8 cellular contexts compared by ENCODE assay signal in the genomic region with DNA sequence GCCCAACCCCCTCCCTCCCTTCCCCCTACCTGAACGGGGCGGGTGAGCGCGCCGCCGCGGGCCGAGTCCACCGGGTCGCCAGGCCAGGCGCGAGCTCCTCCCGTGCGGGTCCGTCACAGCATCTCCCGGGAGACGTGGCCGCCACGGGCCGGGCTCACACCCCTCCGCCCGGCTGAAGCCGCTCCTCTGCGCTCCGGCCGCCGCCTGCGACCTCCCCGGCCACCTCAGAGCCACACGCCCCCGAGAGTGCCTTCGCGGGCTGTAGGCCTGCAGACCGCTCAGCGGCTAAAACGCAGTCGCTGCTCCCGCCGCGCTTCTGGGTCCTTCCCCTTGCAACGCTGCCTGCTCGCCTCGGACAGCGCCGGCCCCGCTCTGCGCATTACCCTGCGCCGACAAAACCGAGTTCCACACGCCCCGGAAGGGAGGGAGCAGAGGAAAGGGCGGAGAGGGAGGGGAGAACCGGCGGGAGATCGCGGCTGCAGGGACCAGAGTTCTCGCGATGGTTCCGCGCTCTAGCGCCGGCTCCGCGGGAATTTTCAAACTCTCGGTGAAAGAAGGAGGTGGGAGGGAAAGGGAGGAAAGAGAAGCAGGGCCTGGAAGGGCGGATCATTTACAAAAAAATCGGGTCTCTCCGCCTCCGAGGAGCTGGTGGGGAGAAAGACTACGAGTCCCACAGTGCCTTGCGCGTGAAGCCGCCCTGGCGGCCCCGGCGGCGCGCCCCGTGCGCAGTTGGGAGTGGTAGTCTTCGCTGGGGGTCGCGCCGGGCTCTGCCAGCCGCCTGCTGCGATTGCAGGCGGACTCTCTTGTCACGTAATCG. TPM values are rescaled to one million over a fixed set of nuclear protein-coding genes. Genes with fewer than 3 reads are reported as not detected.
DNase-seq lines count a peak whose midpoint lies in the region; ATAC-seq, FAIRE-seq and TF ChIP-seq lines count a peak whose summit lies in the region.

A gene with protein sequence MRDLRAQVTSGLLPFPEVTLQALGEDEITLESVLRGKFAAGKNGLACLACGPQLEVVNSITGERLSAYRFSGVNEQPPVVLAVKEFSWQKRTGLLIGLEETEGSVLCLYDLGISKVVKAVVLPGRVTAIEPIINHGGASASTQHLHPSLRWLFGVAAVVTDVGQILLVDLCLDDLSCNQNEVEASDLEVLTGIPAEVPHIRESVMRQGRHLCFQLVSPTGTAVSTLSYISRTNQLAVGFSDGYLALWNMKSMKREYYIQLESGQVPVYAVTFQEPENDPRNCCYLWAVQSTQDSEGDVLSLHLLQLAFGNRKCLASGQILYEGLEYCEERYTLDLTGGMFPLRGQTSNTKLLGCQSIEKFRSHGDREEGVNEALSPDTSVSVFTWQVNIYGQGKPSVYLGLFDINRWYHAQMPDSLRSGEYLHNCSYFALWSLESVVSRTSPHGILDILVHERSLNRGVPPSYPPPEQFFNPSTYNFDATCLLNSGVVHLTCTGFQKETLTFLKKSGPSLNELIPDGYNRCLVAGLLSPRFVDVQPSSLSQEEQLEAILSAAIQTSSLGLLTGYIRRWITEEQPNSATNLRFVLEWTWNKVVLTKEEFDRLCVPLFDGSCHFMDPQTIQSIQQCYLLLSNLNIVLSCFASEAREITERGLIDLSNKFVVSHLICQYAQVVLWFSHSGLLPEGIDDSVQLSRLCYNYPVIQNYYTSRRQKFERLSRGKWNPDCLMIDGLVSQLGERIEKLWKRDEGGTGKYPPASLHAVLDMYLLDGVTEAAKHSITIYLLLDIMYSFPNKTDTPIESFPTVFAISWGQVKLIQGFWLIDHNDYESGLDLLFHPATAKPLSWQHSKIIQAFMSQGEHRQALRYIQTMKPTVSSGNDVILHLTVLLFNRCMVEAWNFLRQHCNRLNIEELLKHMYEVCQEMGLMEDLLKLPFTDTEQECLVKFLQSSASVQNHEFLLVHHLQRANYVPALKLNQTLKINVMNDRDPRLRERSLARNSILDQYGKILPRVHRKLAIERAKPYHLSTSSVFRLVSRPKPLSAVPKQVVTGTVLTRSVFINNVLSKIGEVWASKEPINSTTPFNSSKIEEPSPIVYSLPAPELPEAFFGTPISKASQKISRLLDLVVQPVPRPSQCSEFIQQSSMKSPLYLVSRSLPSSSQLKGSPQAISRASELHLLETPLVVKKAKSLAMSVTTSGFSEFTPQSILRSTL (N-terminal part only) (minus strand): TSS at position 400 of the 817 bp plus-strand sequence. CDS start 13,578 bp downstream, outside the sequence.

- H3K79me2 ChIP-seq in Loucy (ENCODE audit: insufficient read depth, low read length), result peaks cover 43% of the 10 kb centered on the region

- H3K9me2 ChIP-seq in Loucy (replicated peaks; ENCODE audit: low read depth, low read length), result no peaks in the 10 kb centered on the region

- H3K4me1 ChIP-seq in Loucy (ENCODE audit: insufficient read depth, low read length, poor library complexity, severe bottlenecking), result peaks cover 22% of the 10 kb centered on the region

- peak within 1 kb of the TSS; percentile 100 for H3K4me3 ChIP-seq in Loucy (ENCODE audit: low read length, poor library complexity, severe bottlenecking)

- H3K36me3 Mint-ChIP-seq in natural killer cell treated with Interleukin-12 subunit alpha and Interleukin-12 subunit beta and Interleukin-15 and Interleukin-18, amount 100 ng/mL, for 72 hours, result peaks cover 6% of the 10 kb centered on the region

- peak within 1 kb of the TSS; percentile 76 for H3K4me2 ChIP-seq in Loucy (ENCODE audit: low read depth, low read length, poor library complexity, severe bottlenecking)

- no peaks in the 10 kb centered on the region for H3K9me3 ChIP-seq in Loucy (ENCODE audit: insufficient read depth, low read depth, low read length)

- TF ChIP-seq POLR2A in H54 (IDR thresholded peaks at IDR 0.05; ENCODE audit: low read depth, low read length) (peak; percentile 99), Raji (IDR thresholded peaks at IDR 0.05; ENCODE audit: insufficient read depth, low read depth, low read length) (peak; percentile 97)

- H3K27ac Mint-ChIP-seq in natural killer cell treated with Interleukin-12 subunit alpha and Interleukin-12 subunit beta and Interleukin-15 and Interleukin-18, amount 100 ng/mL, for 72 hours, result peak within 1 kb of the TSS; percentile 94 to 95

- peak; percentile 38 for FAIRE-seq in H54 (lab: Jason Lieb, UNC)

- no peaks in the 10 kb centered on the region for H3K36me3 ChIP-seq in Loucy (ENCODE audit: insufficient read depth, low read length)

- ATAC-seq in natural killer cell treated with Interleukin-12 subunit alpha and Interleukin-12 subunit beta and Interleukin-15 and Interleukin-18, amount 100 ng/mL, for 72 hours, result peak; percentile 95 to 97
- peak; percentile 95 for ATAC-seq in stimulated activated naive CD8-positive, alpha-beta T cell treated with anti-CD3 and anti-CD28 coated beads, Interleukin-15, Interleukin-2, amounts not matched to agents 100 U/mL and 50 U/mL, for 24 hours

- peaks cover 19 to 21% of the 10 kb centered on the region in 2 donors for H3K4me1 Mint-ChIP-seq in natural killer cell treated with Interleukin-12 subunit alpha and Interleukin-12 subunit beta and Interleukin-15 and Interleukin-18, amount 100 ng/mL, for 72 hours (ENCODE audit: low read depth in 2 of 2)

- peaks cover 21% of the 10 kb centered on the region for H4K20me1 ChIP-seq in Loucy (ENCODE audit: insufficient read depth, low read length, poor library complexity, severe bottlenecking)

- H2AFZ ChIP-seq in Loucy (ENCODE audit: low read length), result peak within 1 kb of the TSS; percentile 92

- H3K27me3 Mint-ChIP-seq in natural killer cell treated with Interleukin-12 subunit alpha and Interleukin-12 subunit beta and Interleukin-15 and Interleukin-18, amount 100 ng/mL, for 72 hours, result peaks cover 0 to 4% of the 10 kb centered on the region in 2 donors

- 0 out of 2 replicates have a peak, but pooled peaks cover 2% of the 10 kb centered on the region for H3F3A ChIP-seq in Loucy (ENCODE audit: low read depth)

- H3K27me3 ChIP-seq in Loucy (ENCODE audit: insufficient read depth, low read length, poor library complexity, severe bottlenecking), result no peaks in the 10 kb centered on the region

- DNase-seq in EL (peak; percentile 98), H54 (ENCODE audit: insufficient read length, low spot score) (peak; percentile 96), fibroblast of peridontal ligament (ENCODE audit: extremely low read depth) (peak; percentile 99)
- peak; percentile 91 for DNase-seq in activated T-helper 9 cell treated with anti-CD3 and anti-CD28 coated beads, Interleukin-2, amount 50 U/mL, for 16 hours (ENCODE audit: low read depth)
- DNase-seq in natural killer cell treated with Interleukin-12 subunit alpha and Interleukin-12 subunit beta and Interleukin-15 and Interleukin-18, amount 100 ng/mL, for 72 hours (ENCODE audit: low spot score), result peak; percentile 97
- peak; percentile 93 for DNase-seq in stimulated activated naive CD8-positive, alpha-beta T cell treated with anti-CD3 and anti-CD28 coated beads, Interleukin-15, Interleukin-2, amounts not matched to agents 100 U/mL and 50 U/mL, for 24 hours

- peak within 1 kb of the TSS; percentile 97 for H3K9ac ChIP-seq in Loucy (ENCODE audit: low read depth, low read length, poor library complexity, severe bottlenecking)

- peak within 1 kb of the TSS; percentile 97 for H3K4me3 Mint-ChIP-seq in natural killer cell treated with Interleukin-12 subunit alpha and Interleukin-12 subunit beta and Interleukin-15 and Interleukin-18, amount 100 ng/mL, for 72 hours

- no peaks in the 10 kb centered on the region for H3K9me3 Mint-ChIP-seq in natural killer cell treated with Interleukin-12 subunit alpha and Interleukin-12 subunit beta and Interleukin-15 and Interleukin-18, amount 100 ng/mL, for 72 hours

- no peak for TF ChIP-seq CTCF in Loucy (conservative IDR thresholded peaks at IDR 0.05; ENCODE audit: low read length)

RNA-seq across cellular contexts. Expression of the gene that starts here (rescaled TPM):
- total RNA-seq in natural killer cell treated with Interleukin-12 subunit alpha and Interleukin-12 subunit beta and Interleukin-15 and Interleukin-18, amount 100 ng/mL, for 72 hours, result 10 to 100 TPM; 38.9 to 53.8 TPM

Comparison
In these comparisons a context has a peak if more than half of its experiments do, and no peak if none do; other contexts are left out.
1. Peak in every context shown above with its lines: DNase-seq, ATAC-seq and H3K4me3 ChIP-seq.